In the genomic region with DNA sequence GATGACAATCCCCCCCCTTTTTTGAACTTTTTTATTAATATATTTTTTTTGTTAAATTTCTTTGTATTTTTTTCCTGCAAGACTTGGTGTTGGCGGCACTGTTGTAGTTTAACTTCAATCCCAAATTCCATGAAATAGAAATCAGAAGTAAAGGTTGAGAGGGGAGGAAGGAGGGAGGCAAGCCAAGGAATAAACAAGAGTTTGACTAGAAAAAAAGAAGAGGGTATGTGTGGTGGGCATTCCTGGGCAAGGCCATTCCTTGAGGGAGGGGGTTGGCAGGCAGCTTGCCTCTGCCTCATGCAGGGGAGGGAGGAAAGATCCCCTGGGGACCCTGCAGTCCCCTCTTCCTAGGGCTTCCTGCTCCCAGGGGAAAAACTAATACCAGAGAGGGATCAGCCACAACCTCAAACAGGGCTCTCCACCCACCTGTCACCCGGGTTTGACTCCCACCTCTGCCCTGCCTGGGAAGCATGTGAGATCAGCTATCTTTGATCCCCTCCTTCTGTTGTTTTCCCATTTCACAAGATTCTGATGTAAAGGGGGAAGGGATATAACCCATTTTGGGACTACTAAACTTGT, we compare ENCODE assay signal across 8 cellular contexts. TPM values are rescaled to one million over a fixed set of nuclear protein-coding genes. Genes with fewer than 3 reads are reported as not detected.
DNase-seq lines count a peak whose midpoint lies in the region; ATAC-seq, FAIRE-seq and TF ChIP-seq lines count a peak whose summit lies in the region.

No MANE protein-coding gene starts in this region.

- H3K4me3 ChIP-seq in Peyer's patch (peak overlapping the region; percentile 57 to 74 (median 72)), esophagus squamous epithelium (peak overlapping the region; percentile 45 to 71 (median 68)), gastrocnemius medialis (peak overlapping the region; percentile 64 to 83 (median 70))

- H3K4me1 ChIP-seq in Peyer's patch = peaks cover 0 to 11% (median 6%) of the 10 kb centered on the region in 4 donors
- H3K4me1 ChIP-seq in esophagus squamous epithelium = peaks cover 8 to 45% (median 16%) of the 10 kb centered on the region in 3 donors
- H3K4me1 ChIP-seq in gastrocnemius medialis = no peaks in the 10 kb centered on the region

- H3K27ac ChIP-seq in Peyer's patch (peak overlapping the region; percentile 68 to 92 (median 74)), esophagus squamous epithelium (peak overlapping the region; percentile 71 to 92 (median 88)), gastrocnemius medialis (peak overlapping the region in 3 of 4 donors; percentile 30 to 69 (median 60))

- TF ChIP-seq POLR2A in GM12891 (IDR thresholded peaks at IDR 0.05; ENCODE audit: low read depth, low read length) = no peak
- no peak for TF ChIP-seq POLR2A in Peyer's patch (IDR thresholded peaks at IDR 0.05)
- TF ChIP-seq POLR2A in esophagus squamous epithelium (IDR thresholded peaks at IDR 0.05) = no peak
- TF ChIP-seq POLR2A in gastrocnemius medialis (IDR thresholded peaks at IDR 0.05) = no peak

- no peak for DNase-seq in GM12891 (ENCODE audit: insufficient read length, low spot score)
- peak in 1 of 3 donors; percentile 36 for DNase-seq in Peyer's patch
- no peak for DNase-seq in esophagus squamous epithelium (lab: John Stamatoyannopoulos, UW)
- DNase-seq in gastrocnemius medialis = peak in 1 of 2 donors; percentile 8

- H3K27me3 ChIP-seq in Peyer's patch = no peaks in the 10 kb centered on the region
- H3K27me3 ChIP-seq in esophagus squamous epithelium = peaks cover 0 to 17% (median 0%) of the 10 kb centered on the region in 4 donors
- H3K27me3 ChIP-seq in gastrocnemius medialis = peaks cover 0 to under 1% (median 0%) of the 10 kb centered on the region in 3 donors

- WGBS in esophagus squamous epithelium, 2 donors = 30 to 80% methylated on average over 1 to 2 of the region's 2 CpGs

- ATAC-seq in gastrocnemius medialis (no peak), GM18498 (IDR thresholded peaks at IDR 0.05; ENCODE audit: unreplicated experiment) (no peak), HG03571 (IDR thresholded peaks at IDR 0.05; ENCODE audit: unreplicated experiment) (no peak), GM21786 (IDR thresholded peaks at IDR 0.05; ENCODE audit: unreplicated experiment) (no peak), HG02970 (IDR thresholded peaks at IDR 0.05; ENCODE audit: low FRiP score, unreplicated experiment) (no peak)

- H3K36me3 ChIP-seq in Peyer's patch (peaks cover 0 to 29% (median 0%) of the 10 kb centered on the region in 3 donors), esophagus squamous epithelium (peaks cover 0 to 31% (median 11%) of the 10 kb centered on the region in 3 donors), gastrocnemius medialis (no peaks in the 10 kb centered on the region)

- TF ChIP-seq CTCF in Peyer's patch (IDR thresholded peaks at IDR 0.05) (no peak), esophagus squamous epithelium (IDR thresholded peaks at IDR 0.05) (no peak), gastrocnemius medialis (IDR thresholded peaks at IDR 0.05 in 4 of 5, conservative IDR thresholded peaks at IDR 0.05 in 1 of 5) (no peak)

- intact Hi-C loops in esophagus squamous epithelium (cut with DNase I) = no loop called here
- intact Hi-C loops in gastrocnemius medialis (cut with DNase I; ENCODE audit: low total_unique reads) = no loop called here

- no peak for FAIRE-seq in GM12891 (lab: Jason Lieb, UNC)

- in situ Hi-C loops in gastrocnemius medialis (cut with MboI; ENCODE audit: low sequenced_read_pairs in 4 of 4) = loop anchor here in 3 of 4 donors (10.0 to 25.0 kb wide), 3 partner anchors 231 to 981 kb away; partner anchors contain the start of genes ABHD4 (in 1 of the 3), DAD1 (in 1 of the 3) and PABPN1 (in 1 of the 3)

- H3K9me3 ChIP-seq in Peyer's patch = no peaks in the 10 kb centered on the region
- no peaks in the 10 kb centered on the region for H3K9me3 ChIP-seq in esophagus squamous epithelium
- H3K9me3 ChIP-seq in gastrocnemius medialis = no peaks in the 10 kb centered on the region

TF ChIP-seq in GM12891, 5 proteins besides CTCF, POLR2A, EP300 and RAD21:
- TF ChIP-seq POLR2AphosphoS5 (IDR thresholded peaks at IDR 0.05; ENCODE audit: low read depth, low read length) (no peak), POU2F2 (IDR thresholded peaks at IDR 0.05; ENCODE audit: low read depth, low read length) (0 out of 2 replicates have a peak, but pooled peaks have one; percentile 40)
TF ChIP-seq in GM12891: peak in this region for 1.

RNA-seq across cellular contexts. Expression of gene AP1G2, which starts 0.5 kb away (rescaled TPM):
- polyA plus RNA-seq in GM12891 (2012; ENCODE audit: low read depth, missing spikeins) = 78.3 TPM
- total RNA-seq in Peyer's patch (100 to 1,000 TPM; 175 to 369 (median 341) TPM), esophagus squamous epithelium (100 to 1,000 TPM in 1 of 4 donors, 10 to 100 TPM in 3; 58.0 to 116 (median 68.6) TPM), gastrocnemius medialis (10 to 100 TPM in 1 of 4 donors, 1 to 10 TPM in 3; 1.5 to 31.5 (median 7.8) TPM)

RNA-seq across cellular contexts. Expression of gene JPH4, which starts 10.5 kb away (rescaled TPM):
- 11.0 TPM for polyA plus RNA-seq in GM12891 (2012; ENCODE audit: low read depth, missing spikeins)
- total RNA-seq in Peyer's patch (1 to 10 TPM in 2 of 4 donors, under 1 TPM in 1, not detected in 1; 0.85 to 8.3 (median 1.5) TPM), esophagus squamous epithelium (1 to 10 TPM in 1 of 4 donors, under 1 TPM in 1, not detected in 2; 0.21 to 2.7 TPM), gastrocnemius medialis (under 1 TPM in 1 of 4 donors, not detected in 3; 0.09 TPM)

RNA-seq across cellular contexts. Expression of gene THTPA, which starts 12.0 kb away (rescaled TPM):
- polyA plus RNA-seq in GM12891 (2012; ENCODE audit: low read depth, missing spikeins) = 8.0 TPM
- 10 to 100 TPM; 23.3 to 48.5 (median 37.6) TPM for total RNA-seq in Peyer's patch
- 10 to 100 TPM in 3 of 4 donors, 1 to 10 TPM in 1; 8.1 to 15.1 (median 13.8) TPM for total RNA-seq in esophagus squamous epithelium
- total RNA-seq in gastrocnemius medialis = 10 to 100 TPM; 13.2 to 32.9 (median 21.4) TPM

RNA-seq across cellular contexts. Expression of gene ZFHX2, which starts 16.5 kb away (rescaled TPM):
- 0.65 TPM for polyA plus RNA-seq in GM12891 (2012; ENCODE audit: low read depth, missing spikeins)
- 1 to 10 TPM in 2 of 4 donors, under 1 TPM in 2; 0.53 to 7.4 (median 1.0) TPM for total RNA-seq in Peyer's patch
- total RNA-seq in esophagus squamous epithelium = under 1 TPM; under 0.01 to 0.42 (median 0.20) TPM
- under 1 TPM in 3 of 4 donors, not detected in 1; 0.23 to 0.44 (median 0.41) TPM for total RNA-seq in gastrocnemius medialis
